In the genomic region with DNA sequence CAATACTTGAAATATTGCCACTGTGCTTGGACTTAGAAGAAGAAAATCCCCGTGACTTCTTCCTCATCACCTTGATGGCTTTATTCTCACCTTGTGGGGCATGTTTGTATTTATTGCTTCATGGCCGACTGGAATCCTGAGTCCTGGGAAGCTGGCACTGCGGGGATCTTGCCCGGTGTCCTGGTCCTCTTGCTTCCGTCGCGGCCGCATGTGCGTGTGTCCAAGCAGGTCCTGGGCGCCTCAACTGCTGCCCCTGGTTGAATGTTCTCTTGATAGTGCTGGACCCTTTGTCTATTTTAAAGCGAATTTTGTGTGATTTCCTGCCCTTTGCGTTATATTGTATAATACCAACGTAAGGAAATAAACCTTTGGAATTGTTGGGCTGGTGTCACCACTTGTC, we compare ENCODE assay signal across 17 cellular contexts.
"Had no signal": no experiment of that assay in that cellular context is flagged by ENCODE, and none has a peak within 500 bp of the region (broad histone marks: within the 10 kb centered on the region; RNA-seq: fewer than 3 reads in every experiment).

No MANE protein-coding gene starts in this region.

- DNase-seq: activated CD4-positive, alpha-beta T cell treated with anti-CD3 and anti-CD28 coated beads, Interleukin-2, amount 50 U/mL, for 1 hour; activated CD4-positive, CD25-positive, alpha-beta regulatory T cell; activated naive CD4-positive, alpha-beta T cell treated with anti-CD3 and anti-CD28 coated beads, Interleukin-2, amount 10 ng/mL, durations not matched to agents 7 days and 5 days; body of pancreas; effector memory CD4-positive, alpha-beta T cell; hypothalamus; natural killer cell; occipital lobe; stimulated activated CD4-positive, alpha-beta T cell treated with anti-CD3 and anti-CD28 coated beads, Interleukin-12 subunit alpha, Interleukin-12 subunit beta, amount 100 ng/mL, for 4 hours had no signal

- H3K9me3 Mint-ChIP-seq: activated naive CD4-positive, alpha-beta T cell treated with anti-CD3 and anti-CD28 coated beads, Interleukin-2, amount 10 ng/mL, durations not matched to agents 7 days and 5 days; activated T-helper 2 cell treated with anti-CD3 and anti-CD28 coated beads, Interferon-gamma antibody, Interleukin-2, Interleukin-4, amounts not matched to agents 10 μg/mL and 5 μg/mL and 100 μg/mL, durations not matched to agents 14 hours and 24 hours and 36 hours; natural killer cell; stimulated activated naive CD8-positive, alpha-beta T cell treated with anti-CD3 and anti-CD28 coated beads, Interleukin-15, Interleukin-2, amounts not matched to agents 100 ng/mL and 50 ng/mL, for 24 hours; T-helper 1 cell treated with Interleukin-12 subunit alpha and Interleukin-12 subunit beta and Interleukin-4 antibody, amounts not matched to agents 30 μg/mL and 1 μg/mL, for 36 hours had no signal

- H3K4me1 ChIP-seq: body of pancreas, prostate gland had no signal

- ATAC-seq: gastroesophageal sphincter, natural killer cell had no signal

- H3K27me3 Mint-ChIP-seq: stimulated activated naive CD8-positive, alpha-beta T cell treated with anti-CD3 and anti-CD28 coated beads, Interleukin-15, Interleukin-2, amounts not matched to agents 100 ng/mL and 50 ng/mL, for 24 hours had no signal

- H3K27ac ChIP-seq: body of pancreas, epithelial cell of prostate, gastroesophageal sphincter, prostate gland had no signal

- H3K27ac Mint-ChIP-seq: activated naive CD4-positive, alpha-beta T cell treated with anti-CD3 and anti-CD28 coated beads, Interleukin-2, amount 10 ng/mL, durations not matched to agents 7 days and 5 days; activated T-helper 2 cell treated with anti-CD3 and anti-CD28 coated beads, Interferon-gamma antibody, Interleukin-2, Interleukin-4, amounts not matched to agents 10 μg/mL and 5 μg/mL and 100 μg/mL, durations not matched to agents 14 hours and 24 hours and 36 hours; natural killer cell; stimulated activated naive CD8-positive, alpha-beta T cell treated with anti-CD3 and anti-CD28 coated beads, Interleukin-15, Interleukin-2, amounts not matched to agents 100 ng/mL and 50 ng/mL, for 24 hours; T-helper 1 cell treated with Interleukin-12 subunit alpha and Interleukin-12 subunit beta and Interleukin-4 antibody, amounts not matched to agents 30 μg/mL and 1 μg/mL, for 36 hours had no signal

- H3K4me3 ChIP-seq: body of pancreas, gastroesophageal sphincter, lung, mucosa of descending colon, prostate gland had no signal

- H3K36me3 Mint-ChIP-seq: natural killer cell had no signal

- H3K4me3 Mint-ChIP-seq: activated naive CD4-positive, alpha-beta T cell treated with anti-CD3 and anti-CD28 coated beads, Interleukin-2, amount 10 ng/mL, durations not matched to agents 7 days and 5 days; natural killer cell; stimulated activated naive CD8-positive, alpha-beta T cell treated with anti-CD3 and anti-CD28 coated beads, Interleukin-15, Interleukin-2, amounts not matched to agents 100 ng/mL and 50 ng/mL, for 24 hours; T-helper 1 cell treated with Interleukin-12 subunit alpha and Interleukin-12 subunit beta and Interleukin-4 antibody, amounts not matched to agents 30 μg/mL and 1 μg/mL, for 36 hours had no signal

- H3K9me3 ChIP-seq: body of pancreas, gastroesophageal sphincter, mucosa of descending colon, prostate gland had no signal

- H3K27me3 ChIP-seq: body of pancreas, gastroesophageal sphincter had no signal
